9 cellular contexts compared by ENCODE assay signal in the genomic region with DNA sequence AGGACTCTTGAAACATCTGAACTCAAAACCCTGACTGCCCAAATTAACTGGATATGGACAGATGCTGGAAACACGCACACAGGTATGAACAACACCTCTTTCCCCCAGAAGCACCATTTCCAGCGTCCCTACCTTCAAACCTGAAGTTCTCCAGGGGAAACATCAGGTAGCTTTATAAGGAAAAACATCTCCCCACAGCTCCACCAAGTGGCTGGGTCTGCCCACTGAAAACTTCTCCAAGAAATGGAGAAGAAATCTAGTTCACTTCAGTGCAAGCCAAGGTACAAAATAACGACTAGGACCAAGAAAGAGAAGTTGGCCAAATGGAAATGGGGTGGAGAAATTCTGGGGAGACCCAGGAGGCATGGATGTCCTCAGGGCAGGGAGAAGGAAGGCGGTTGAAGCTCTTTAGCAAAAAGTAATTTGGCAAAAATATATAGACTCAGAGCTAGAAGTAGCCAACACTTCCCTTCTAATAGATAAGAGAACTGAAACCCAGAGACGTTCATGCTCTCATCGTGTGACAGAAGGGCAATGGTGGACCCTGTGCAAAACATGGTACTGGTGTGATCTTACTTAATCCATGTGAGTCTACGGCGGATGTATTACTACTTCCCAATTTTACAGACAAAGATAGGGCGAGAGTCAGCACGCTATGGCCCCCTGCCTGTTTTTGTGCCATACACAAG. TPM values are rescaled to one million over a fixed set of nuclear protein-coding genes. Genes with fewer than 3 reads are reported as not detected.
A peak's percentile ranks its signal among the peaks of the same experiment; 100 is the strongest.
DNase-seq lines count a peak whose midpoint lies in the region; ATAC-seq, FAIRE-seq and TF ChIP-seq lines count a peak whose summit lies in the region.
"Had no signal": no experiment of that assay in that cellular context is flagged by ENCODE, and none has a peak within 500 bp of the region (broad histone marks: within the 10 kb centered on the region; RNA-seq: fewer than 3 reads in every experiment).

No MANE protein-coding gene starts in this region.

- intact Hi-C loops in mammary epithelial cell (cut with micrococcal nuclease) = loop anchor here (1.0 kb wide), 1 partner anchor 729 kb away; no protein-coding TSS in a partner anchor

- H3K79me2 ChIP-seq in MM.1S (ENCODE audit: low read length) (no peaks in the 10 kb centered on the region), mammary epithelial cell (ENCODE audit: insufficient read depth, low read length) (no peaks in the 10 kb centered on the region)

- no peak for ATAC-seq in GM19351 (IDR thresholded peaks at IDR 0.05; ENCODE audit: unreplicated experiment)
- ATAC-seq in GM21737 (IDR thresholded peaks at IDR 0.05; ENCODE audit: unreplicated experiment) = no peak

- H3K9ac ChIP-seq in MM.1S (ENCODE audit: low read length) = peak overlapping the region; percentile 31; the same call in 1 of the 2 replicates
- H3K9ac ChIP-seq in mammary epithelial cell (ENCODE audit: insufficient read depth, low read length) = no peak overlapping the region

- H2AFZ ChIP-seq in MM.1S (ENCODE audit: low read length) (peak overlapping the region; percentile 82), mammary epithelial cell (ENCODE audit: low read depth, low read length) (no peak overlapping the region)

- in situ Hi-C loops in mammary epithelial cell (cut with MboI; ENCODE audit: low sequenced_read_pairs in 2 of 2) = loop anchor here in 1 of 2 donors (10.0 kb wide), 1 partner anchor 374 kb away; no protein-coding TSS in a partner anchor

- dilution Hi-C loops in mammary epithelial cell (cut with HindIII; ENCODE audit: low sequenced_read_pairs) = no loop called here

- H3K4me3 ChIP-seq in MM.1S (ENCODE audit: low read length) (peak overlapping the region; percentile 45), mammary epithelial cell (replicated peaks in 1 of 3; ENCODE audit: insufficient read depth in 1 of 3, low read depth in 2 of 3, low read length in 3 of 3) (no peak overlapping the region)
- H3K4me3 ChIP-seq: skin epidermis had no signal

- H4K20me1 ChIP-seq in MM.1S (ENCODE audit: insufficient read depth, low read length) (no peaks in the 10 kb centered on the region), mammary epithelial cell (ENCODE audit: insufficient read depth, low read length) (no peaks in the 10 kb centered on the region)

- peak; percentile 62 for TF ChIP-seq CTCF in D721Med (IDR thresholded peaks at IDR 0.05; ENCODE audit: insufficient read depth, missing control alignments)
- peak; percentile 74 for TF ChIP-seq CTCF in MM.1S (IDR thresholded peaks at IDR 0.05; ENCODE audit: low read length)
- peak; percentile 67 to 82 for TF ChIP-seq CTCF in mammary epithelial cell (conservative IDR thresholded peaks at IDR 0.05 in 1 of 2, IDR thresholded peaks at IDR 0.05 in 1 of 2; ENCODE audit: extremely low read depth in 1 of 2, insufficient read depth in 1 of 2, low read depth in 1 of 2, low read length in 2 of 2)

- BruUV-seq in mammary epithelial cell (replicated peaks; lab: Mats Ljungman, UMichigan) = no TSS peak

- DNase-seq in D721Med (ENCODE audit: insufficient read length, low spot score) (no peak), MM.1S (peak; percentile 56), mammary epithelial cell (no peak), myocyte (ENCODE audit: low read depth) (peak; percentile 46), NCI-H345 (lab: John Stamatoyannopoulos, UW) (no peak), NCI-H1105 treated with DMSO at 0.1 percent for 48 hours (lab: John Stamatoyannopoulos, UW) (no peak)

- H3K4me2 ChIP-seq in MM.1S (ENCODE audit: low read depth, low read length) (peak overlapping the region; percentile 76), mammary epithelial cell (ENCODE audit: insufficient read depth, low read depth, low read length) (no peak overlapping the region)

- H3K36me3 ChIP-seq in MM.1S (replicated peaks; ENCODE audit: insufficient read depth, low read length) = no peaks in the 10 kb centered on the region
- H3K36me3 ChIP-seq in mammary epithelial cell (ENCODE audit: insufficient read depth, low read length) = no peaks in the 10 kb centered on the region

- H3K27me3 ChIP-seq in MM.1S (replicated peaks; ENCODE audit: insufficient read depth, low read length) (no peaks in the 10 kb centered on the region), mammary epithelial cell (ENCODE audit: insufficient read depth, low read length) (no peaks in the 10 kb centered on the region)

- no peaks in the 10 kb centered on the region for H3K9me3 ChIP-seq in MM.1S (replicated peaks; ENCODE audit: insufficient read depth, low read length)
- no peaks in the 10 kb centered on the region for H3K9me3 ChIP-seq in mammary epithelial cell (replicated peaks; ENCODE audit: insufficient read depth, low read length)

- CTCF ChIA-PET in mammary epithelial cell (lab: Charles Lee; ENCODE audit: low non-redundant PET) = interaction anchor here (0.5 to 1.2 kb wide), 8 partner anchors 17 to 726 kb away, joined by 3 to 6 read pairs (median 4); no protein-coding TSS in a partner anchor

- H3K27ac ChIP-seq in MM.1S (ENCODE audit: low read length) = peak overlapping the region; percentile 44; the same call in 1 of the 2 replicates
- no peak overlapping the region for H3K27ac ChIP-seq in mammary epithelial cell (ENCODE audit: insufficient read depth, low read depth, low read length)
- H3K27ac ChIP-seq: skin epidermis had no signal

- FAIRE-seq in D721Med (lab: Jason Lieb, UNC) = no peak

- no peaks in the 10 kb centered on the region for H3K9me2 ChIP-seq in MM.1S (replicated peaks; ENCODE audit: insufficient read depth, low read length)

- 48% methylated on average over 10 of the region's 10 CpGs for WGBS in mammary epithelial cell (ENCODE audit: low coverage, missing lambda C conversion rate)

- H3F3A ChIP-seq in MM.1S (ENCODE audit: insufficient read depth, low read length) = peaks cover 27% of the 10 kb centered on the region

- peaks cover 37% of the 10 kb centered on the region for H3K4me1 ChIP-seq in MM.1S (ENCODE audit: low read length)
- H3K4me1 ChIP-seq in mammary epithelial cell (ENCODE audit: insufficient read depth, low read length) = no peaks in the 10 kb centered on the region

RNA-seq across cellular contexts. Expression of gene NUAK1, which starts 10.5 kb away (rescaled TPM):
- total RNA-seq in mammary epithelial cell (10 to 100 TPM; 12.5 to 39.8 TPM), myocyte (40.7 and 66.7 TPM in 2 replicates)
- 7.4 TPM for polyA plus RNA-seq in mammary epithelial cell
- polyA minus RNA-seq in mammary epithelial cell = 21.2 TPM
- polyA plus RNA-seq in myocyte (2012) = 76.0 TPM

Comparison
In these comparisons a context has a peak if more than half of its experiments do, and no peak if none do; other contexts are left out.
1. DNase-seq: peak in MM.1S (single experiment) and myocyte (single experiment); none in D721Med (single experiment), mammary epithelial cell (single experiment), NCI-H345 (single experiment) and NCI-H1105 treated with DMSO at 0.1 percent for 48 hours (single experiment).
2. Peak in every context shown above with its lines, with median percentiles within 50 percentile points of each other: CTCF ChIP-seq.